Comparison of ENCODE assay signal across 26 cellular contexts in the genomic region with DNA sequence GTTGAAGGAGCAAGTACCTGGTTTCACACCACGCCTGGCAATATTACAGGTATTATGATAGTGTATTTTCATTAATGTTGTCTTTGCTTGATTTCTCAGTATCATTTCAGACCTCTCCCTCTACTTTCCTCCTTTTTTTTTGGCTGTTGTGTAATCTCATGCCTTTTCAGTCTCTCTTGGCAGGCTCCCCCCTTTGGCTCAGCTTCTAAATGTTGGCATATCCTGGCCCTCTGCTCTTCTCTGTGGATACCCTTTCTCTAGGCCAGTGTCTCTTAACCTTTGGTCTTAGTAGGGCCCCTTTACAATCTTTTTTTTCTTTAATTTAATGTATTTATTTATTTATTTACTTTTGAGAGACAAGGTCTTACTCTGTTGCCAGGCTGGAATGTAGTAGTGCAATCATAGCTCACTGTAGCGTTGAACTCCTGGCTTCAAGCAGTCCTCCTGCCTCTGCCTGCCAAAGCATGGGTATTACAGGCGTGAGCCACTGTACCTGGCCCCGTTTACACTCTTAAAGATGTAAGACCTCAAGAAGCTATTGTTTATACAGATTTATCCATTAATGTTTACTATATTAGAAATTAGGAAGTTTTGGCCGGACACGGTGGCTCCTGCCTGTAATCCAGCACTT. TPM values are rescaled to one million over a fixed set of nuclear protein-coding genes. Genes with fewer than 3 reads are reported as not detected.
A peak's percentile ranks its signal among the peaks of the same experiment; 100 is the strongest.
DNase-seq lines count a peak whose midpoint lies in the region; ATAC-seq, FAIRE-seq and TF ChIP-seq lines count a peak whose summit lies in the region.
"Had no signal": no experiment of that assay in that cellular context is flagged by ENCODE, and none has a peak within 500 bp of the region (broad histone marks: within the 10 kb centered on the region; RNA-seq: fewer than 3 reads in every experiment).

No MANE protein-coding gene starts in this region.

- H3K27ac Mint-ChIP-seq in IgD-negative memory B cell (peak overlapping the region in 1 of 3 donors; percentile 52), Calu3 (ENCODE audit: unreplicated experiment) (no peak overlapping the region)
- H3K27ac Mint-ChIP-seq in activated CD4-positive, alpha-beta T cell treated with anti-CD3 and anti-CD28 coated beads for 36 hours = no peak overlapping the region
- H3K27ac Mint-ChIP-seq: activated CD4-positive, alpha-beta memory T cell treated with anti-CD3 and anti-CD28 coated beads for 36 hours; activated naive CD8-positive, alpha-beta T cell treated with anti-CD3 and anti-CD28 coated beads, Interleukin-2, amount 10 ng/mL, durations not matched to agents 7 days and 5 days; HFFc6; progenitor cell of endocrine pancreas; stimulated activated memory B cell treated with anti-CD40 and anti-IgM and Interleukin-4, amounts not matched to agents 10 μg/mL and 1 μg/mL and 100 μg/mL, for 72 hours had no signal

- WGBS in right lobe of liver (ENCODE audit: insufficient coverage, low coverage, low lambda C conversion rate, missing lambda C conversion rate) = 35% methylated on average over 6 of the region's 6 CpGs

- H3K36me3 ChIP-seq in right lobe of liver = peaks cover 0 to 6% (median 0%) of the 10 kb centered on the region in 4 donors

- H3K4me3 Mint-ChIP-seq in IgD-negative memory B cell = peak overlapping the region; percentile 23 to 91 (median 51)
- no peak overlapping the region for H3K4me3 Mint-ChIP-seq in Calu3 (ENCODE audit: low read depth, unreplicated experiment)
- H3K4me3 Mint-ChIP-seq in activated CD4-positive, alpha-beta T cell treated with anti-CD3 and anti-CD28 coated beads for 36 hours = no peak overlapping the region
- H3K4me3 Mint-ChIP-seq: activated CD4-positive, alpha-beta memory T cell treated with anti-CD3 and anti-CD28 coated beads for 36 hours; activated naive CD8-positive, alpha-beta T cell treated with anti-CD3 and anti-CD28 coated beads, Interleukin-2, amount 10 ng/mL, durations not matched to agents 7 days and 5 days; central memory CD8-positive, alpha-beta T cell; HFFc6; stimulated activated memory B cell treated with anti-CD40 and anti-IgM and Interleukin-4, amounts not matched to agents 10 μg/mL and 1 μg/mL and 100 μg/mL, for 72 hours had no signal

- peak overlapping the region; percentile 25 to 93 (median 87) for H3K27ac ChIP-seq in right lobe of liver
- H3K27ac ChIP-seq: C4-2B, Peyer's patch had no signal

- POLR2A ChIA-PET in activated CD4-positive, alpha-beta T cell treated with anti-CD3 and anti-CD28 coated beads for 36 hours (lab: Charles Lee) = interaction anchor here (0.6 kb wide), 1 partner anchor 18 kb away, joined by 13 read pairs; no protein-coding TSS in a partner anchor

- H3K4me1 ChIP-seq in right lobe of liver = peaks cover 0 to 59% (median 29%) of the 10 kb centered on the region in 4 donors
- H3K4me1 ChIP-seq: Peyer's patch had no signal

- FAIRE-seq in GM12891 (lab: Jason Lieb, UNC) = no peak
- FAIRE-seq: endometrium, keratinocyte had no signal

- CTCF ChIA-PET in Calu3 (lab: Charles Lee) = no interaction called here
- CTCF ChIA-PET in activated CD4-positive, alpha-beta T cell treated with anti-CD3 and anti-CD28 coated beads for 36 hours (lab: Charles Lee) = interaction anchor here (0.7 to 3.1 kb wide), 2 partner anchors 29 to 82 kb away, joined by 3 to 12 read pairs; no protein-coding TSS in a partner anchor

- H3K27me3 Mint-ChIP-seq in IgD-negative memory B cell = no peaks in the 10 kb centered on the region
- no peaks in the 10 kb centered on the region for H3K27me3 Mint-ChIP-seq in Calu3 (ENCODE audit: unreplicated experiment)
- no peaks in the 10 kb centered on the region for H3K27me3 Mint-ChIP-seq in activated CD4-positive, alpha-beta T cell treated with anti-CD3 and anti-CD28 coated beads for 36 hours
- H3K27me3 Mint-ChIP-seq: activated CD4-positive, alpha-beta memory T cell treated with anti-CD3 and anti-CD28 coated beads for 36 hours; activated naive CD8-positive, alpha-beta T cell treated with anti-CD3 and anti-CD28 coated beads, Interleukin-2, amount 10 ng/mL, durations not matched to agents 7 days and 5 days; central memory CD8-positive, alpha-beta T cell; progenitor cell of endocrine pancreas; stimulated activated memory B cell treated with anti-CD40 and anti-IgM and Interleukin-4, amounts not matched to agents 10 μg/mL and 1 μg/mL and 100 μg/mL, for 72 hours had no signal

- DNase-seq in G401 (ENCODE audit: low spot score) (peak; percentile 30), fibroblast of pulmonary artery (ENCODE audit: low read depth) (peak; percentile 16), right lobe of liver (peak; percentile 56 to 87 (median 66)), Calu3 (no peak), GM12891 (ENCODE audit: insufficient read length, low spot score) (no peak)
- no peak for DNase-seq in activated CD4-positive, alpha-beta T cell treated with anti-CD3 and anti-CD28 coated beads for 36 hours
- DNase-seq: activated CD4-positive, alpha-beta memory T cell treated with anti-CD3 and anti-CD28 coated beads for 36 hours; activated CD4-positive, CD25-positive, alpha-beta regulatory T cell; activated effector memory CD4-positive, alpha-beta T cell treated with anti-CD3 and anti-CD28 coated beads, Interleukin-2, amount 50 U/mL, for 16 hours; activated naive CD8-positive, alpha-beta T cell treated with anti-CD3 and anti-CD28 coated beads, Interleukin-2, amount 10 ng/mL, durations not matched to agents 7 days and 5 days; HFFc6; mesenchymal stem cell; NCI-H1092; NCI-H1694 treated with DMSO at 0.1 percent for 48 hours; NCI-H526 treated with DMSO at 0.1 percent for 48 hours; Peyer's patch; stimulated activated CD4-positive, alpha-beta T cell treated with anti-CD3 and anti-CD28 coated beads, Interleukin-4, amount 100 ng/mL, for 4 hours; SW 1271 had no signal

- no peaks in the 10 kb centered on the region for H3K9me3 Mint-ChIP-seq in IgD-negative memory B cell
- H3K9me3 Mint-ChIP-seq in Calu3 (ENCODE audit: low read depth, unreplicated experiment) = no peaks in the 10 kb centered on the region
- no peaks in the 10 kb centered on the region for H3K9me3 Mint-ChIP-seq in activated CD4-positive, alpha-beta T cell treated with anti-CD3 and anti-CD28 coated beads for 36 hours (ENCODE audit: low read depth)
- H3K9me3 Mint-ChIP-seq: activated CD4-positive, alpha-beta memory T cell treated with anti-CD3 and anti-CD28 coated beads for 36 hours; central memory CD8-positive, alpha-beta T cell; HFFc6; stimulated activated memory B cell treated with anti-CD40 and anti-IgM and Interleukin-4, amounts not matched to agents 10 μg/mL and 1 μg/mL and 100 μg/mL, for 72 hours had no signal

- H3K9me3 ChIP-seq in right lobe of liver = no peaks in the 10 kb centered on the region
- H3K9me3 ChIP-seq: Peyer's patch had no signal

- intact Hi-C loops in right lobe of liver (cut with DNase I) (no loop called here), Calu3 (cut with micrococcal nuclease; ENCODE audit: unreplicated experiment) (no loop called here)
- intact Hi-C loops in activated CD4-positive, alpha-beta T cell treated with anti-CD3 and anti-CD28 coated beads for 36 hours (cut with DNase I, micrococcal nuclease) = no loop called here

- H3K36me3 Mint-ChIP-seq in IgD-negative memory B cell (peaks cover 10% of the 10 kb centered on the region), Calu3 (ENCODE audit: insufficient read depth, unreplicated experiment) (peaks cover 16% of the 10 kb centered on the region)
- H3K36me3 Mint-ChIP-seq in activated CD4-positive, alpha-beta T cell treated with anti-CD3 and anti-CD28 coated beads for 36 hours (ENCODE audit: low read depth) = peaks cover 30% of the 10 kb centered on the region

- in situ Hi-C loops in G401 (cut with HindIII; ENCODE audit: low sequenced_read_pairs) = no loop called here

- ATAC-seq in right lobe of liver = peak; percentile 69 to 80 (median 76)
- ATAC-seq in activated CD4-positive, alpha-beta T cell treated with anti-CD3 and anti-CD28 coated beads for 36 hours = no peak
- no peak for ATAC-seq in HG02840 (IDR thresholded peaks at IDR 0.05; ENCODE audit: low FRiP score, unreplicated experiment)
- ATAC-seq: stimulated activated memory B cell treated with anti-CD40 and anti-IgM and Interleukin-4, amounts not matched to agents 10 μg/mL and 1 μg/mL and 100 μg/mL, for 72 hours had no signal

- H3K4me3 ChIP-seq in fibroblast of pulmonary artery (replicated peaks; ENCODE audit: low read depth, low read length) = no peak overlapping the region
- no peak overlapping the region for H3K4me3 ChIP-seq in right lobe of liver
- H3K4me3 ChIP-seq: Peyer's patch had no signal

- no TSS peak for BruUV-seq in Calu3 (replicated peaks; lab: Mats Ljungman, UMichigan)

- H3K4me1 Mint-ChIP-seq in IgD-negative memory B cell (peaks cover 10 to 17% (median 13%) of the 10 kb centered on the region in 3 donors), Calu3 (ENCODE audit: low read depth, unreplicated experiment) (no peaks in the 10 kb centered on the region)
- H3K4me1 Mint-ChIP-seq in activated CD4-positive, alpha-beta T cell treated with anti-CD3 and anti-CD28 coated beads for 36 hours = peaks cover 2% of the 10 kb centered on the region
- H3K4me1 Mint-ChIP-seq: central memory CD8-positive, alpha-beta T cell had no signal

- no peaks in the 10 kb centered on the region for H3K27me3 ChIP-seq in right lobe of liver
- H3K27me3 ChIP-seq: Peyer's patch had no signal

- TF ChIP-seq POLR2A in right lobe of liver (IDR thresholded peaks at IDR 0.05) = no peak
- no peak for TF ChIP-seq POLR2A in GM12891 (IDR thresholded peaks at IDR 0.05; ENCODE audit: low read depth, low read length)

- TF ChIP-seq CTCF in fibroblast of pulmonary artery (IDR thresholded peaks at IDR 0.05; ENCODE audit: low read length, missing control alignments) = no peak
- TF ChIP-seq CTCF in right lobe of liver (IDR thresholded peaks at IDR 0.05) = no peak
- TF ChIP-seq CTCF in Calu3 (IDR thresholded peaks at IDR 0.05; ENCODE audit: unreplicated experiment) = no peak

TF ChIP-seq in GM12891, 5 proteins besides CTCF, POLR2A, EP300 and RAD21:
- no peak for TF ChIP-seq PAX5 (IDR thresholded peaks at IDR 0.05; ENCODE audit: insufficient read depth, low read length, severe bottlenecking)
- TF ChIP-seq POLR2AphosphoS5 (IDR thresholded peaks at IDR 0.05; ENCODE audit: low read depth, low read length) = no peak
- no peak for TF ChIP-seq TAF1 (IDR thresholded peaks at IDR 0.05; ENCODE audit: low read depth, low read length)
- no peak for TF ChIP-seq POU2F2 (IDR thresholded peaks at IDR 0.05; ENCODE audit: low read depth, low read length)
- TF ChIP-seq SPI1 (IDR thresholded peaks at IDR 0.05; ENCODE audit: low read depth, low read length) = no peak

RNA-seq across cellular contexts. Expression of a gene that starts 12.8 kb away (rescaled TPM):
- total RNA-seq in G401 (2014; rRNA removed; shearing (Covaris generic)) = 42.8 and 53.0 TPM in 2 replicates
- polyA plus RNA-seq in IgD-negative memory B cell = 74.7 TPM
- total RNA-seq in right lobe of liver = 100 to 1,000 TPM; 158 to 265 (median 200) TPM
- 155 and 164 TPM in 2 replicates for total RNA-seq in Calu3 (2022)
- 137 TPM for polyA plus RNA-seq in GM12891 (2012; ENCODE audit: low read depth, missing spikeins)
- total RNA-seq in activated CD4-positive, alpha-beta T cell treated with anti-CD3 and anti-CD28 coated beads for 36 hours = 100 to 1,000 TPM; 213 to 222 TPM

Comparison
In these comparisons a context has a peak if more than half of its experiments do, and no peak if none do; other contexts are left out.
1. DNase-seq: peak in G401 (single experiment), fibroblast of pulmonary artery (single experiment) and right lobe of liver (3 of 3); none in Calu3 (single experiment), GM12891 (single experiment) and activated CD4-positive, alpha-beta T cell treated with anti-CD3 and anti-CD28 coated beads for 36 hours (single experiment).
2. H3K4me3 Mint-ChIP-seq: peak in IgD-negative memory B cell (4 of 4); none in Calu3 (single experiment) and activated CD4-positive, alpha-beta T cell treated with anti-CD3 and anti-CD28 coated beads for 36 hours (single experiment).
3. ATAC-seq: peak in right lobe of liver (4 of 4); none in activated CD4-positive, alpha-beta T cell treated with anti-CD3 and anti-CD28 coated beads for 36 hours (single experiment) and HG02840 (single experiment).